Comparison of ENCODE assay signal across 26 cellular contexts in genomic region chr22:26548303-26548702, GRCh38. TPM values are rescaled to one million over a fixed set of nuclear protein-coding genes. Genes with fewer than 3 reads are reported as not detected.
DNase-seq lines count a peak whose midpoint lies in the region; ATAC-seq, FAIRE-seq and TF ChIP-seq lines count a peak whose summit lies in the region.
"Had no signal": no experiment of that assay in that cellular context is flagged by ENCODE, and none has a peak within 500 bp of the region (broad histone marks: within the 10 kb centered on the region; RNA-seq: fewer than 3 reads in every experiment).

No MANE protein-coding gene starts in this region.

- no peak overlapping the region for H3K4me3 Mint-ChIP-seq in activated naive CD8-positive, alpha-beta T cell treated with anti-CD3 and anti-CD28 coated beads for 36 hours
- H3K4me3 Mint-ChIP-seq in activated naive CD8-positive, alpha-beta T cell treated with anti-CD3 and anti-CD28 coated beads, Interleukin-2, amount 50 U/mL, for 24 hours = no peak overlapping the region
- H3K4me3 Mint-ChIP-seq: CD8-positive, alpha-beta T cell; T-helper 2 cell treated with Interferon-gamma antibody and Interleukin-4, amounts not matched to agents 5 μg/mL and 100 μg/mL, for 36 hours had no signal

- CTCF ChIA-PET in RWPE1 (lab: Yijun Ruan, JAX) = no interaction called here

- H4K20me1 ChIP-seq in keratinocyte (ENCODE audit: control insufficient read depth, extremely low read depth, insufficient read depth, low read length) = no peaks in the 10 kb centered on the region

- DNase-seq in activated naive CD8-positive, alpha-beta T cell treated with anti-CD3 and anti-CD28 coated beads for 36 hours = no peak
- no peak for DNase-seq in activated naive CD8-positive, alpha-beta T cell treated with anti-CD3 and anti-CD28 coated beads, Interleukin-2, amount 50 U/mL, for 24 hours
- no peak for DNase-seq in RWPE1 (ENCODE audit: low spot score)
- no peak for DNase-seq in keratinocyte (ENCODE audit: low read depth, low spot score)
- no peak for DNase-seq in thyroid gland
- no peak for DNase-seq in NCI-H748 treated with DMSO at 0.1 percent for 48 hours (lab: John Stamatoyannopoulos, UW)
- no peak for DNase-seq in erythroblast (lab: John Stamatoyannopoulos, UW)
- DNase-seq: activated gamma-delta T cell; activated T-cell treated with anti-CD3 and anti-CD28 coated beads, Interleukin-2, amount 50 U/mL, for 1 hour; caudate nucleus; CD8-positive, alpha-beta T cell; GOT3; hippocampal formation; left colon; NCI-H1417; NCI-H2029 treated with DMSO at 0.1 percent for 48 hours; NCI-H226; NCI-H69; PC-9; right lobe of liver; SHP77; stimulated activated CD8-positive, alpha-beta memory T cell treated with anti-CD3 and anti-CD28 coated beads, Interleukin-4, amount 100 ng/mL, for 48 hours; stomach had no signal

- H3K27me3 ChIP-seq in keratinocyte (ENCODE audit: control insufficient read depth, extremely low read depth, insufficient read depth, low read length) (no peaks in the 10 kb centered on the region), thyroid gland (no peaks in the 10 kb centered on the region)
- H3K27me3 ChIP-seq: right lobe of liver, stomach, tibial nerve had no signal

- no peaks in the 10 kb centered on the region for H3K9me1 ChIP-seq in keratinocyte (ENCODE audit: control insufficient read depth, extremely low read depth, insufficient read depth, low read length)

- intact Hi-C loops in thyroid gland (cut with DNase I) = loop anchor here (10.0 kb wide), 1 partner anchor 64 kb away; the partner anchor contains the start of genes HPS4 and SRRD

- H3K79me2 ChIP-seq in keratinocyte (ENCODE audit: control insufficient read depth, insufficient read depth, low read length) = peaks cover 8% of the 10 kb centered on the region

- H3K4me1 Mint-ChIP-seq in activated naive CD8-positive, alpha-beta T cell treated with anti-CD3 and anti-CD28 coated beads for 36 hours = peaks cover 48% of the 10 kb centered on the region
- H3K4me1 Mint-ChIP-seq in activated naive CD8-positive, alpha-beta T cell treated with anti-CD3 and anti-CD28 coated beads, Interleukin-2, amount 50 U/mL, for 24 hours = peaks cover 35% of the 10 kb centered on the region

- no peak for ATAC-seq in activated naive CD8-positive, alpha-beta T cell treated with anti-CD3 and anti-CD28 coated beads, Interleukin-2, amount 50 U/mL, for 24 hours
- ATAC-seq in GM18502 (IDR thresholded peaks at IDR 0.05; ENCODE audit: poor library complexity, unreplicated experiment) = no peak
- ATAC-seq: left colon, right lobe of liver had no signal

- no peak overlapping the region for H2AFZ ChIP-seq in keratinocyte (ENCODE audit: control insufficient read depth, low read length)
- H2AFZ ChIP-seq: PC-9 had no signal

- H3K9me3 ChIP-seq in keratinocyte (ENCODE audit: control insufficient read depth, low read depth, low read length) = no peaks in the 10 kb centered on the region
- no peaks in the 10 kb centered on the region for H3K9me3 ChIP-seq in thyroid gland
- H3K9me3 ChIP-seq: right lobe of liver, stomach, tibial nerve had no signal

- peaks cover 3% of the 10 kb centered on the region for H3K9me3 Mint-ChIP-seq in activated naive CD8-positive, alpha-beta T cell treated with anti-CD3 and anti-CD28 coated beads for 36 hours
- H3K9me3 Mint-ChIP-seq in activated naive CD8-positive, alpha-beta T cell treated with anti-CD3 and anti-CD28 coated beads, Interleukin-2, amount 50 U/mL, for 24 hours = peaks cover 4% of the 10 kb centered on the region
- H3K9me3 Mint-ChIP-seq: CD8-positive, alpha-beta T cell; T-helper 2 cell treated with Interferon-gamma antibody and Interleukin-4, amounts not matched to agents 5 μg/mL and 100 μg/mL, for 36 hours had no signal

- H3K9ac ChIP-seq in keratinocyte (ENCODE audit: control insufficient read depth, extremely low read depth, insufficient read depth, low read length) = peak overlapping the region; percentile 68

- peak overlapping the region; percentile 85 for H3K4me2 ChIP-seq in keratinocyte (ENCODE audit: control insufficient read depth, extremely low read depth, insufficient read depth, low read depth, low read length)
- H3K4me2 ChIP-seq: PC-9 had no signal

- TF ChIP-seq CTCF in RWPE1 (conservative IDR thresholded peaks at IDR 0.05; ENCODE audit: low read depth) (no peak), keratinocyte (optimal IDR thresholded peaks at IDR 0.05 in 1 of 3, IDR thresholded peaks at IDR 0.05 in 1 of 3, conservative IDR thresholded peaks at IDR 0.05 in 1 of 3; ENCODE audit: extremely low read depth in 1 of 3, insufficient read depth in 2 of 3, low read length in 3 of 3) (no peak), thyroid gland (IDR thresholded peaks at IDR 0.05) (no peak)

- TF ChIP-seq POLR2A in thyroid gland (IDR thresholded peaks at IDR 0.05) (no peak), erythroblast (IDR thresholded peaks at IDR 0.05; ENCODE audit: low read length) (no peak)

- WGBS in thyroid gland, 2 donors = 88 to 95% methylated on average over 3 of the region's 3 CpGs

- H3K27ac ChIP-seq in RWPE1 (peak overlapping the region; percentile 86), keratinocyte (ENCODE audit: control insufficient read depth, insufficient read depth, low read length) (peak overlapping the region; percentile 84), thyroid gland (peak overlapping the region; percentile 83 to 86 (median 86))
- H3K27ac ChIP-seq: PC-9, stomach, tibial nerve had no signal

- H3K27ac Mint-ChIP-seq in activated naive CD8-positive, alpha-beta T cell treated with anti-CD3 and anti-CD28 coated beads for 36 hours = peak overlapping the region; percentile 55
- H3K27ac Mint-ChIP-seq in activated naive CD8-positive, alpha-beta T cell treated with anti-CD3 and anti-CD28 coated beads, Interleukin-2, amount 50 U/mL, for 24 hours = no peak overlapping the region
- H3K27ac Mint-ChIP-seq: T-helper 2 cell treated with Interferon-gamma antibody and Interleukin-4, amounts not matched to agents 5 μg/mL and 100 μg/mL, for 36 hours had no signal

- no peaks in the 10 kb centered on the region for H3K27me3 Mint-ChIP-seq in activated naive CD8-positive, alpha-beta T cell treated with anti-CD3 and anti-CD28 coated beads for 36 hours
- H3K27me3 Mint-ChIP-seq in activated naive CD8-positive, alpha-beta T cell treated with anti-CD3 and anti-CD28 coated beads, Interleukin-2, amount 50 U/mL, for 24 hours = no peaks in the 10 kb centered on the region

- peaks cover 28% of the 10 kb centered on the region for H3K36me3 Mint-ChIP-seq in activated naive CD8-positive, alpha-beta T cell treated with anti-CD3 and anti-CD28 coated beads for 36 hours
- peaks cover 21% of the 10 kb centered on the region for H3K36me3 Mint-ChIP-seq in activated naive CD8-positive, alpha-beta T cell treated with anti-CD3 and anti-CD28 coated beads, Interleukin-2, amount 50 U/mL, for 24 hours (ENCODE audit: low read depth)

- no peak overlapping the region for H3K4me3 ChIP-seq in keratinocyte (ENCODE audit: control insufficient read depth in 2 of 3, extremely low read depth in 1 of 3, insufficient read depth in 2 of 3, low read depth in 1 of 3, low read length in 3 of 3)
- H3K4me3 ChIP-seq in thyroid gland (replicated peaks in 1 of 3) = no peak overlapping the region
- H3K4me3 ChIP-seq: PC-9, right lobe of liver, stomach, tibial nerve had no signal

- no peak for FAIRE-seq in keratinocyte (lab: Jason Lieb, UNC)

- dilution Hi-C loops in keratinocyte (cut with MboI; ENCODE audit: extremely low pct_ligation_motif_present, low sequenced_read_pairs) = no loop called here

- H3K36me3 ChIP-seq in keratinocyte (ENCODE audit: control insufficient read depth in 2 of 2, extremely low read depth in 1 of 2, insufficient read depth in 2 of 2, low read length in 2 of 2) = peaks cover 0 to 2% of the 10 kb centered on the region in 2 experiments
- no peaks in the 10 kb centered on the region for H3K36me3 ChIP-seq in thyroid gland
- H3K36me3 ChIP-seq: stomach, tibial nerve had no signal

- POLR2A ChIA-PET in RWPE1 (lab: Yijun Ruan, JAX; ENCODE audit: low non-redundant PET) = no interaction called here

- H3K4me1 ChIP-seq in keratinocyte (ENCODE audit: control insufficient read depth, extremely low read depth, insufficient read depth, low read length) (peaks cover 36% of the 10 kb centered on the region), thyroid gland (peaks cover 73 to 94% of the 10 kb centered on the region in 2 donors)

RNA-seq across cellular contexts. Expression of gene TFIP11, which starts 36.0 kb away (rescaled TPM):
- 10 to 100 TPM; 45.9 to 50.1 TPM for total RNA-seq in activated naive CD8-positive, alpha-beta T cell treated with anti-CD3 and anti-CD28 coated beads for 36 hours
- polyA plus RNA-seq in keratinocyte = 25.7 to 30.3 TPM (median 28.6 TPM) in 3 replicates
- polyA plus RNA-seq in keratinocyte (2011; ENCODE audit: low read depth) = 26.2 TPM
- 18.3 and 19.1 TPM in 2 replicates for polyA plus RNA-seq in keratinocyte (2011; cell fraction: cytosol; rRNA removed)
- 40.4 and 47.8 TPM in 2 replicates for polyA plus RNA-seq in keratinocyte (2011; cell fraction: nucleus; rRNA removed)
- 18.9 and 25.1 TPM in 2 replicates for polyA plus RNA-seq in keratinocyte (2012; ENCODE audit: low replicate concordance)
- 33.6 to 59.6 TPM (median 36.2 TPM) in 3 replicates for polyA minus RNA-seq in keratinocyte
- polyA minus RNA-seq in keratinocyte (2011; cell fraction: cytosol; rRNA and poly(A)+ RNA removed) = 39.5 TPM
- polyA minus RNA-seq in keratinocyte (2011; cell fraction: nucleus; rRNA and poly(A)+ RNA removed) = 23.4 and 26.6 TPM in 2 replicates
- total RNA-seq in thyroid gland = 10 to 100 TPM; 30.7 to 66.7 (median 50.0) TPM

RNA-seq across cellular contexts. Expression of gene TPST2, which starts 41.6 kb away (rescaled TPM):
- 10 to 100 TPM; 32.1 to 35.0 TPM for total RNA-seq in activated naive CD8-positive, alpha-beta T cell treated with anti-CD3 and anti-CD28 coated beads for 36 hours
- polyA plus RNA-seq in keratinocyte = 22.4 to 40.0 TPM (median 22.7 TPM) in 3 replicates
- polyA plus RNA-seq in keratinocyte (2011; ENCODE audit: low read depth) = 8.1 TPM
- polyA plus RNA-seq in keratinocyte (2011; cell fraction: cytosol; rRNA removed) = 31.0 and 37.2 TPM in 2 replicates
- polyA plus RNA-seq in keratinocyte (2011; cell fraction: nucleus; rRNA removed) = 27.4 and 35.4 TPM in 2 replicates
- 16.3 and 25.1 TPM in 2 replicates for polyA plus RNA-seq in keratinocyte (2012; ENCODE audit: low replicate concordance)
- polyA minus RNA-seq in keratinocyte = 26.3 to 64.8 TPM (median 44.6 TPM) in 3 replicates
- 61.8 TPM for polyA minus RNA-seq in keratinocyte (2011; cell fraction: cytosol; rRNA and poly(A)+ RNA removed)
- 19.2 and 24.9 TPM in 2 replicates for polyA minus RNA-seq in keratinocyte (2011; cell fraction: nucleus; rRNA and poly(A)+ RNA removed)
- total RNA-seq in thyroid gland = 100 to 1,000 TPM in 3 of 4 donors, 10 to 100 TPM in 1; 99.2 to 154 (median 121) TPM
